Comparison of ENCODE assay signal across 1 cellular context in genomic region chr4:91359041-91359713, GRCh38.
TF ChIP-seq lines count a peak whose summit lies in the region.

No MANE protein-coding gene starts in this region.

TF ChIP-seq in GM12878, 131 proteins besides CTCF, POLR2A, EP300 and RAD21 (continued from another document):
- TF ChIP-seq PKNOX1 (IDR thresholded peaks at IDR 0.05) (peak; percentile 56), RELB (IDR thresholded peaks at IDR 0.05; ENCODE audit: low read depth) (peak; percentile 43; the same call in 1 of the 2 replicates), RAD51 (IDR thresholded peaks at IDR 0.05) (peak; percentile 16; the same call in 1 of the 2 replicates)
